In genomic region chr2:46187112-46187618, GRCh38 we compare ENCODE assay signal across 1 cellular context.
TF ChIP-seq lines count a peak whose summit lies in the region.

No MANE protein-coding gene starts in this region.

TF ChIP-seq in GM12878, 131 proteins besides CTCF, POLR2A, EP300 and RAD21 (continued from another document and continues in another):
- TF ChIP-seq SREBF1 (IDR thresholded peaks at IDR 0.05; ENCODE audit: low read length) (no peak), CEBPB (IDR thresholded peaks at IDR 0.05; ENCODE audit: borderline replicate concordance in 1 of 2, low read depth in 2 of 2, low read length in 2 of 2) (no peak), PRDM15 (CRISPR knock-in tag; IDR thresholded peaks at IDR 0.05) (no peak), ZNF687 (IDR thresholded peaks at IDR 0.05) (peak; percentile 68; the same call in 1 of the 2 replicates), FOS (IDR thresholded peaks at IDR 0.05; ENCODE audit: borderline replicate concordance, extremely low read depth, insufficient read length) (no peak), ZBTB11 (CRISPR knock-in tag; IDR thresholded peaks at IDR 0.05) (no peak), JUND (IDR thresholded peaks at IDR 0.05; ENCODE audit: low read depth, low read length) (no peak), YBX1 (IDR thresholded peaks at IDR 0.05) (no peak), CBX5 (IDR thresholded peaks at IDR 0.05; ENCODE audit: low read depth) (no peak), BCL3 (IDR thresholded peaks at IDR 0.05; ENCODE audit: borderline replicate concordance, insufficient read depth, low read depth, low read length, poor library complexity, severe bottlenecking) (no peak), SMAD1 (IDR thresholded peaks at IDR 0.05; ENCODE audit: low read depth, partially characterized antibody) (no peak), EZH2 (IDR thresholded peaks at IDR 0.05; ENCODE audit: borderline replicate concordance, control insufficient read depth, low read depth, low read length) (no peak), SUZ12 (IDR thresholded peaks at IDR 0.05; ENCODE audit: unreplicated experiment) (no peak), CUX1 (IDR thresholded peaks at IDR 0.05; ENCODE audit: insufficient replicate concordance, low read depth, low read length) (no peak), ZNF217 (IDR thresholded peaks at IDR 0.05) (no peak), CHD2 (IDR thresholded peaks at IDR 0.05; ENCODE audit: borderline replicate concordance, low read depth, low read length) (0 out of 2 replicates have a peak, but pooled peaks have one; percentile 49), RELB (IDR thresholded peaks at IDR 0.05; ENCODE audit: low read depth) (no peak; the same call in 1 of the 2 replicates), NFYA (IDR thresholded peaks at IDR 0.05; ENCODE audit: borderline replicate concordance, low read depth, low read length) (no peak), PAX8 (IDR thresholded peaks at IDR 0.05) (no peak), FOXM1 (IDR thresholded peaks at IDR 0.05; ENCODE audit: low read depth, low read length) (peak; percentile 66; the same call in 1 of the 2 replicates)
- TF ChIP-seq, protein P1, sequence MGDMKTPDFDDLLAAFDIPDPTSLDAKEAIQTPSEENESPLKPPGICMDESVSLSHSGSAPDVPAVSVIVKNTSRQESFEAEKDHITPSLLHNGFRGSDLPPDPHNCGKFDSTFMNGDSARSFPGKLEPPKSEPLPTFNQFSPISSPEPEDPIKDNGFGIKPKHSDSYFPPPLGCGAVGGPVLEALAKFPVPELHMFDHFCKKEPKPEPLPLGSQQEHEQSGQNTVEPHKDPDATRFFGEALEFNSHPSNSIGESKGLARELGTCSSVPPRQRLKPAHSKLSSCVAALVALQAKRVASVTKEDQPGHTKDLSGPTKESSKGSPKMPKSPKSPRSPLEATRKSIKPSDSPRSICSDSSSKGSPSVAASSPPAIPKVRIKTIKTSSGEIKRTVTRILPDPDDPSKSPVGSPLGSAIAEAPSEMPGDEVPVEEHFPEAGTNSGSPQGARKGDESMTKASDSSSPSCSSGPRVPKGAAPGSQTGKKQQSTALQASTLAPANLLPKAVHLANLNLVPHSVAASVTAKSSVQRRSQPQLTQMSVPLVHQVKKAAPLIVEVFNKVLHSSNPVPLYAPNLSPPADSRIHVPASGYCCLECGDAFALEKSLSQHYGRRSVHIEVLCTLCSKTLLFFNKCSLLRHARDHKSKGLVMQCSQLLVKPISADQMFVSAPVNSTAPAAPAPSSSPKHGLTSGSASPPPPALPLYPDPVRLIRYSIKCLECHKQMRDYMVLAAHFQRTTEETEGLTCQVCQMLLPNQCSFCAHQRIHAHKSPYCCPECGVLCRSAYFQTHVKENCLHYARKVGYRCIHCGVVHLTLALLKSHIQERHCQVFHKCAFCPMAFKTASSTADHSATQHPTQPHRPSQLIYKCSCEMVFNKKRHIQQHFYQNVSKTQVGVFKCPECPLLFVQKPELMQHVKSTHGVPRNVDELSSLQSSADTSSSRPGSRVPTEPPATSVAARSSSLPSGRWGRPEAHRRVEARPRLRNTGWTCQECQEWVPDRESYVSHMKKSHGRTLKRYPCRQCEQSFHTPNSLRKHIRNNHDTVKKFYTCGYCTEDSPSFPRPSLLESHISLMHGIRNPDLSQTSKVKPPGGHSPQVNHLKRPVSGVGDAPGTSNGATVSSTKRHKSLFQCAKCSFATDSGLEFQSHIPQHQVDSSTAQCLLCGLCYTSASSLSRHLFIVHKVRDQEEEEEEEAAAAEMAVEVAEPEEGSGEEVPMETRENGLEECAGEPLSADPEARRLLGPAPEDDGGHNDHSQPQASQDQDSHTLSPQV (IDR thresholded peaks at IDR 0.05) = no peak
- TF ChIP-seq, protein P2, sequence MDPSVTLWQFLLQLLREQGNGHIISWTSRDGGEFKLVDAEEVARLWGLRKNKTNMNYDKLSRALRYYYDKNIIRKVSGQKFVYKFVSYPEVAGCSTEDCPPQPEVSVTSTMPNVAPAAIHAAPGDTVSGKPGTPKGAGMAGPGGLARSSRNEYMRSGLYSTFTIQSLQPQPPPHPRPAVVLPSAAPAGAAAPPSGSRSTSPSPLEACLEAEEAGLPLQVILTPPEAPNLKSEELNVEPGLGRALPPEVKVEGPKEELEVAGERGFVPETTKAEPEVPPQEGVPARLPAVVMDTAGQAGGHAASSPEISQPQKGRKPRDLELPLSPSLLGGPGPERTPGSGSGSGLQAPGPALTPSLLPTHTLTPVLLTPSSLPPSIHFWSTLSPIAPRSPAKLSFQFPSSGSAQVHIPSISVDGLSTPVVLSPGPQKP (IDR thresholded peaks at IDR 0.05; ENCODE audit: low read depth, low read length) = no peak
- TF ChIP-seq, protein P3, sequence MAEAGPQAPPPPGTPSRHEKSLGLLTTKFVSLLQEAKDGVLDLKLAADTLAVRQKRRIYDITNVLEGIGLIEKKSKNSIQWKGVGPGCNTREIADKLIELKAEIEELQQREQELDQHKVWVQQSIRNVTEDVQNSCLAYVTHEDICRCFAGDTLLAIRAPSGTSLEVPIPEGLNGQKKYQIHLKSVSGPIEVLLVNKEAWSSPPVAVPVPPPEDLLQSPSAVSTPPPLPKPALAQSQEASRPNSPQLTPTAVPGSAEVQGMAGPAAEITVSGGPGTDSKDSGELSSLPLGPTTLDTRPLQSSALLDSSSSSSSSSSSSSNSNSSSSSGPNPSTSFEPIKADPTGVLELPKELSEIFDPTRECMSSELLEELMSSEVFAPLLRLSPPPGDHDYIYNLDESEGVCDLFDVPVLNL (IDR thresholded peaks at IDR 0.05; ENCODE audit: low read depth, low read length) = no peak
